Comparison of ENCODE assay signal across 22 cellular contexts in the genomic region with DNA sequence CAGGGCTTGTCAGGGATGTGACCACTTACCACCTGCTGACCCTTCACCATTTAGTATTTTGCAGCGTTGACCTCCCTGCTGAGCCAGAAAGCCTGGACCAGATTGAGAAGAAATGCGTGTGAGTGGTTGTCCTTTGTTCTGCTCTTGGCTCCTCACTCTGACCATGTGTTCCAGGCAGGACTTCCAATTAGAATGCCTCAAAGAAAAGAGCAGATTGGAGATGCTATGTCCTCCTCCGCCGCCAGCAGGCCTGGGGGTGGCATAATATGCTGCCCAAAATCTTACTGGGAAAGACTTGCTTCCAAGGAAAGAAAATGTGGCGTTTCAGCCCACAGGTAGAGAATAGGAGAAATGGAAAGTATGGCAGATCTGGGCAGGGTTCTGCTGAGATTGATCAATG.
"Had no signal": no experiment of that assay in that cellular context is flagged by ENCODE, and none has a peak within 500 bp of the region (broad histone marks: within the 10 kb centered on the region; RNA-seq: fewer than 3 reads in every experiment).

No MANE protein-coding gene starts in this region.

- H3K4me1 ChIP-seq: adrenal gland, esophagus squamous epithelium, psoas muscle, suprapubic skin, transverse colon, vagina had no signal

- H3K27me3 Mint-ChIP-seq: activated CD4-positive, alpha-beta T cell treated with anti-CD3 and anti-CD28 coated beads, Interleukin-2, amount 10 ng/mL, durations not matched to agents 24 days and 14 days; effector memory CD8-positive, alpha-beta T cell; stimulated activated naive CD8-positive, alpha-beta T cell treated with anti-CD3 and anti-CD28 coated beads, Interleukin-15, amount 100 ng/mL, for 72 hours had no signal

- ATAC-seq: activated CD8-positive, alpha-beta T cell treated with anti-CD3 and anti-CD28 coated beads, Interleukin-2, amount 10 ng/mL, durations not matched to agents 7 days and 5 days; activated naive CD4-positive, alpha-beta T cell treated with anti-CD3 and anti-CD28 coated beads, Interleukin-2, amount 50 U/mL, for 72 hours; effector memory CD8-positive, alpha-beta T cell; left lobe of liver; psoas muscle; right cardiac atrium; stimulated activated naive CD8-positive, alpha-beta T cell treated with anti-CD3 and anti-CD28 coated beads, Interleukin-15, amount 100 ng/mL, for 72 hours had no signal

- H3K36me3 ChIP-seq: adrenal gland, esophagus squamous epithelium, suprapubic skin, transverse colon, vagina had no signal

- H3K27me3 ChIP-seq: adrenal gland, esophagus squamous epithelium, suprapubic skin, transverse colon, vagina had no signal

- H3K9me3 Mint-ChIP-seq: activated CD4-positive, alpha-beta T cell treated with anti-CD3 and anti-CD28 coated beads, Interleukin-2, amount 10 ng/mL, durations not matched to agents 24 days and 14 days; activated T-helper 1 cell treated with anti-CD3 and anti-CD28 coated beads, Interleukin-12 subunit alpha, Interleukin-12 subunit beta, Interleukin-2, Interleukin-4 antibody, amounts not matched to agents 30 ng/mL and 10 ng/mL and 1 ng/mL, durations not matched to agents 14 hours and 24 hours and 36 hours; effector memory CD8-positive, alpha-beta T cell had no signal

- H3K4me3 ChIP-seq: adrenal gland, esophagus squamous epithelium, lung, psoas muscle, skin epidermis, suprapubic skin, transverse colon, vagina had no signal

- H3K27ac ChIP-seq: adrenal gland, esophagus squamous epithelium, psoas muscle, skin epidermis, suprapubic skin, transverse colon, vagina had no signal

- H3K4me3 Mint-ChIP-seq: activated CD4-positive, alpha-beta T cell treated with anti-CD3 and anti-CD28 coated beads, Interleukin-2, amount 10 ng/mL, durations not matched to agents 24 days and 14 days; activated CD8-positive, alpha-beta T cell treated with anti-CD3 and anti-CD28 coated beads, Interleukin-2, amount 10 ng/mL, durations not matched to agents 7 days and 5 days; activated T-helper 1 cell treated with anti-CD3 and anti-CD28 coated beads, Interleukin-12 subunit alpha, Interleukin-12 subunit beta, Interleukin-2, Interleukin-4 antibody, amounts not matched to agents 30 ng/mL and 10 ng/mL and 1 ng/mL, durations not matched to agents 14 hours and 24 hours and 36 hours; effector memory CD8-positive, alpha-beta T cell; nephron progenitor cell; stimulated activated naive CD8-positive, alpha-beta T cell treated with anti-CD3 and anti-CD28 coated beads, Interleukin-15, amount 100 ng/mL, for 72 hours had no signal

- DNase-seq: activated CD4-positive, alpha-beta T cell treated with anti-CD3 and anti-CD28 coated beads, Interleukin-2, amount 10 ng/mL, durations not matched to agents 24 days and 14 days; activated CD4-positive, CD25-positive, alpha-beta regulatory T cell; activated CD8-positive, alpha-beta memory T cell treated with anti-CD3 and anti-CD28 coated beads, Interleukin-2, amount 50 U/mL, for 4 hours; activated CD8-positive, alpha-beta T cell treated with anti-CD3 and anti-CD28 coated beads, Interleukin-2, amount 10 ng/mL, durations not matched to agents 7 days and 5 days; activated gamma-delta T cell treated with Interleukin-2 at 50 U/mL for 16 hours; adrenal gland; dermis blood vessel endothelial cell; effector memory CD8-positive, alpha-beta T cell; esophagus squamous epithelium; midbrain; nephron progenitor cell; psoas muscle; right cardiac atrium; stimulated activated naive CD8-positive, alpha-beta T cell treated with anti-CD3 and anti-CD28 coated beads, Interleukin-15, amount 100 ng/mL, for 72 hours; transverse colon had no signal

- H3K27ac Mint-ChIP-seq: activated CD4-positive, alpha-beta T cell treated with anti-CD3 and anti-CD28 coated beads, Interleukin-2, amount 10 ng/mL, durations not matched to agents 24 days and 14 days; activated CD8-positive, alpha-beta T cell treated with anti-CD3 and anti-CD28 coated beads, Interleukin-2, amount 10 ng/mL, durations not matched to agents 7 days and 5 days; activated naive CD4-positive, alpha-beta T cell treated with anti-CD3 and anti-CD28 coated beads, Interleukin-2, amount 50 U/mL, for 72 hours; activated T-helper 1 cell treated with anti-CD3 and anti-CD28 coated beads, Interleukin-12 subunit alpha, Interleukin-12 subunit beta, Interleukin-2, Interleukin-4 antibody, amounts not matched to agents 30 ng/mL and 10 ng/mL and 1 ng/mL, durations not matched to agents 14 hours and 24 hours and 36 hours; effector memory CD8-positive, alpha-beta T cell; nephron progenitor cell; stimulated activated naive CD8-positive, alpha-beta T cell treated with anti-CD3 and anti-CD28 coated beads, Interleukin-15, amount 100 ng/mL, for 72 hours had no signal

- H3K36me3 Mint-ChIP-seq: activated naive CD4-positive, alpha-beta T cell treated with anti-CD3 and anti-CD28 coated beads, Interleukin-2, amount 50 U/mL, for 72 hours had no signal

- H3K4me1 Mint-ChIP-seq: activated CD4-positive, alpha-beta T cell treated with anti-CD3 and anti-CD28 coated beads, Interleukin-2, amount 10 ng/mL, durations not matched to agents 24 days and 14 days; stimulated activated naive CD8-positive, alpha-beta T cell treated with anti-CD3 and anti-CD28 coated beads, Interleukin-15, amount 100 ng/mL, for 72 hours had no signal
